7 cellular contexts compared by ENCODE assay signal in genomic region chr13:27425151-27425917, GRCh38.
DNase-seq lines count a peak whose midpoint lies in the region; ATAC-seq lines count a peak whose summit lies in the region.

No MANE protein-coding gene starts in this region.

- H3K9ac ChIP-seq in iPS-15b (ENCODE audit: low read depth, low read length), result peak overlapping the region; percentile 18

- CTCF ChIA-PET in activated naive CD4-positive, alpha-beta T cell treated with anti-CD3 and anti-CD28 coated beads, Interleukin-2, amount 10 ng/mL, durations not matched to agents 7 days and 5 days (lab: Charles Lee), result interaction anchor here (1.2 to 2.8 kb wide), 7 partner anchors 11 to 64 kb away, joined by 4 to 13 read pairs (median 7); no protein-coding TSS in a partner anchor

- H3K36me3 Mint-ChIP-seq in activated naive CD4-positive, alpha-beta T cell treated with anti-CD3 and anti-CD28 coated beads, Interleukin-2, amount 10 ng/mL, durations not matched to agents 7 days and 5 days, result peaks cover 35% of the 10 kb centered on the region
- peaks cover 17 to 33% of the 10 kb centered on the region in 2 donors for H3K36me3 Mint-ChIP-seq in stimulated activated naive B cell treated with anti-CD40 and anti-IgM and Interleukin-4, amounts not matched to agents 10 μg/mL and 1 μg/mL and 100 μg/mL, for 72 hours

- peak overlapping the region; percentile 79 for H3K4me3 Mint-ChIP-seq in activated naive CD4-positive, alpha-beta T cell treated with anti-CD3 and anti-CD28 coated beads, Interleukin-2, amount 10 ng/mL, durations not matched to agents 7 days and 5 days
- H3K4me3 Mint-ChIP-seq in stimulated activated naive B cell treated with anti-CD40 and anti-IgM and Interleukin-4, amounts not matched to agents 10 μg/mL and 1 μg/mL and 100 μg/mL, for 72 hours, result peak overlapping the region; percentile 82 to 89

- peaks cover 42% of the 10 kb centered on the region for H3K4me1 Mint-ChIP-seq in activated naive CD4-positive, alpha-beta T cell treated with anti-CD3 and anti-CD28 coated beads, Interleukin-2, amount 10 ng/mL, durations not matched to agents 7 days and 5 days
- peaks cover 27 to 36% of the 10 kb centered on the region in 2 donors for H3K4me1 Mint-ChIP-seq in stimulated activated naive B cell treated with anti-CD40 and anti-IgM and Interleukin-4, amounts not matched to agents 10 μg/mL and 1 μg/mL and 100 μg/mL, for 72 hours

- no peaks in the 10 kb centered on the region for H3K9me3 Mint-ChIP-seq in activated naive CD4-positive, alpha-beta T cell treated with anti-CD3 and anti-CD28 coated beads, Interleukin-2, amount 10 ng/mL, durations not matched to agents 7 days and 5 days
- no peaks in the 10 kb centered on the region for H3K9me3 Mint-ChIP-seq in stimulated activated naive B cell treated with anti-CD40 and anti-IgM and Interleukin-4, amounts not matched to agents 10 μg/mL and 1 μg/mL and 100 μg/mL, for 72 hours

- H3K27ac Mint-ChIP-seq in activated naive CD4-positive, alpha-beta T cell treated with anti-CD3 and anti-CD28 coated beads, Interleukin-2, amount 10 ng/mL, durations not matched to agents 7 days and 5 days, result peak overlapping the region; percentile 97
- H3K27ac Mint-ChIP-seq in stimulated activated naive B cell treated with anti-CD40 and anti-IgM and Interleukin-4, amounts not matched to agents 10 μg/mL and 1 μg/mL and 100 μg/mL, for 72 hours, result peak overlapping the region; percentile 90

- H3K4me1 ChIP-seq in iPS-15b (ENCODE audit: control insufficient read depth, insufficient read depth, low read length), result peaks cover 13% of the 10 kb centered on the region

- peak; percentile 7 for DNase-seq in HK-2 (ENCODE audit: unreplicated experiment)
- DNase-seq in activated naive CD4-positive, alpha-beta T cell treated with anti-CD3 and anti-CD28 coated beads, Interleukin-2, amount 10 ng/mL, durations not matched to agents 7 days and 5 days, result peak; percentile 28
- no peak for DNase-seq in stimulated activated naive B cell treated with anti-CD40 and anti-IgM and Interleukin-4, amounts not matched to agents 10 μg/mL and 1 μg/mL and 100 μg/mL, for 72 hours
- DNase-seq in stimulated activated naive CD4-positive, alpha-beta T cell treated with Interleukin-2 at 50 U/mL for 16 hours (lab: John Stamatoyannopoulos, UW), result no peak

- H3K36me3 ChIP-seq in iPS-15b (ENCODE audit: control insufficient read depth, insufficient read depth, low read length), result peaks cover 12% of the 10 kb centered on the region

- H3K27me3 ChIP-seq in iPS-15b (ENCODE audit: control insufficient read depth, insufficient read depth, low read length), result peaks cover 10% of the 10 kb centered on the region

- no peaks in the 10 kb centered on the region for H3K9me3 ChIP-seq in iPS-15b (ENCODE audit: control insufficient read depth, insufficient read depth, low read length)

- H3K27me3 Mint-ChIP-seq in activated naive CD4-positive, alpha-beta T cell treated with anti-CD3 and anti-CD28 coated beads, Interleukin-2, amount 10 ng/mL, durations not matched to agents 7 days and 5 days, result no peaks in the 10 kb centered on the region
- no peaks in the 10 kb centered on the region for H3K27me3 Mint-ChIP-seq in stimulated activated naive B cell treated with anti-CD40 and anti-IgM and Interleukin-4, amounts not matched to agents 10 μg/mL and 1 μg/mL and 100 μg/mL, for 72 hours

- ATAC-seq in GM18868 (IDR thresholded peaks at IDR 0.05; ENCODE audit: unreplicated experiment), result peak; percentile 2
- ATAC-seq in stimulated activated naive B cell treated with anti-CD40 and anti-IgM and Interleukin-4, amounts not matched to agents 10 μg/mL and 1 μg/mL and 100 μg/mL, for 72 hours (replicated peaks), result peak; percentile 3 to 4
- ATAC-seq in GM18519 (IDR thresholded peaks at IDR 0.05; ENCODE audit: low FRiP score, unreplicated experiment), result no peak

- peak overlapping the region; percentile 88 for H3K4me3 ChIP-seq in iPS-15b (ENCODE audit: low read depth, low read length)

Comparison
In these comparisons a context has a peak if more than half of its experiments do, and no peak if none do; other contexts are left out.
1. DNase-seq: peak in HK-2 (single experiment) and activated naive CD4-positive, alpha-beta T cell treated with anti-CD3 and anti-CD28 coated beads, Interleukin-2, amount 10 ng/mL, durations not matched to agents 7 days and 5 days (single experiment); none in stimulated activated naive B cell treated with anti-CD40 and anti-IgM and Interleukin-4, amounts not matched to agents 10 μg/mL and 1 μg/mL and 100 μg/mL, for 72 hours (single experiment) and stimulated activated naive CD4-positive, alpha-beta T cell treated with Interleukin-2 at 50 U/mL for 16 hours (single experiment).